ENCODE assay signal across 8 cellular contexts in genomic region chr3:5063724-5064123, GRCh38.
"Had no signal": no experiment of that assay in that cellular context is flagged by ENCODE, and none has a peak within 500 bp of the region (broad histone marks: within the 10 kb centered on the region; RNA-seq: fewer than 3 reads in every experiment).

No MANE protein-coding gene starts in this region.

- DNase-seq: GDM1, GF-D8 had no signal

- FAIRE-seq: G401.6, GM12878, GM12891, GM12892, GM18507, GM19239 had no signal

- H3K4me3 ChIP-seq: GM12878 had no signal

- ATAC-seq: GM12878 had no signal
